ENCODE assay signal across 1 cellular context in genomic region chrX:23373129-23373804, GRCh38.
TF ChIP-seq lines count a peak whose summit lies in the region.

No MANE protein-coding gene starts in this region.

TF ChIP-seq in SK-N-SH, 30 proteins besides CTCF, POLR2A, EP300 and RAD21 (continued from another document):
- TF ChIP-seq ZBTB33 (IDR thresholded peaks at IDR 0.05; ENCODE audit: borderline replicate concordance, low read depth) = no peak
- TF ChIP-seq GATA2 (CRISPR knock-in tag; IDR thresholded peaks at IDR 0.05) = no peak
- TF ChIP-seq TCF12 (IDR thresholded peaks at IDR 0.05) = peak; percentile 36; the same call in 1 of the 2 replicates
- TF ChIP-seq FOSL2 (IDR thresholded peaks at IDR 0.05; ENCODE audit: borderline replicate concordance, low read depth) = peak; percentile 59; the same call in 1 of the 2 replicates
- TF ChIP-seq TAF1 (IDR thresholded peaks at IDR 0.05; ENCODE audit: borderline replicate concordance, low read depth, low read length) = no peak
- TF ChIP-seq FOXM1 (IDR thresholded peaks at IDR 0.05; ENCODE audit: low read depth) = no peak
- TF ChIP-seq USF1 (IDR thresholded peaks at IDR 0.05; ENCODE audit: borderline replicate concordance, low read depth) = no peak
- TF ChIP-seq GABPA (IDR thresholded peaks at IDR 0.05; ENCODE audit: low read depth) = no peak
- no peak for TF ChIP-seq SIN3A (IDR thresholded peaks at IDR 0.05; ENCODE audit: borderline replicate concordance, low read depth, low read length)
- no peak for TF ChIP-seq FOXJ3 (CRISPR knock-in tag; IDR thresholded peaks at IDR 0.05)
- TF ChIP-seq IRF3 (IDR thresholded peaks at IDR 0.05; ENCODE audit: low read depth, low read length) = no peak
- TF ChIP-seq USF2 (IDR thresholded peaks at IDR 0.05; ENCODE audit: borderline replicate concordance, low read depth, low read length) = no peak
- TF ChIP-seq REST (IDR thresholded peaks at IDR 0.05; ENCODE audit: low read depth, low read length) = no peak
